Comparison of ENCODE assay signal across 1 cellular context in the genomic region with DNA sequence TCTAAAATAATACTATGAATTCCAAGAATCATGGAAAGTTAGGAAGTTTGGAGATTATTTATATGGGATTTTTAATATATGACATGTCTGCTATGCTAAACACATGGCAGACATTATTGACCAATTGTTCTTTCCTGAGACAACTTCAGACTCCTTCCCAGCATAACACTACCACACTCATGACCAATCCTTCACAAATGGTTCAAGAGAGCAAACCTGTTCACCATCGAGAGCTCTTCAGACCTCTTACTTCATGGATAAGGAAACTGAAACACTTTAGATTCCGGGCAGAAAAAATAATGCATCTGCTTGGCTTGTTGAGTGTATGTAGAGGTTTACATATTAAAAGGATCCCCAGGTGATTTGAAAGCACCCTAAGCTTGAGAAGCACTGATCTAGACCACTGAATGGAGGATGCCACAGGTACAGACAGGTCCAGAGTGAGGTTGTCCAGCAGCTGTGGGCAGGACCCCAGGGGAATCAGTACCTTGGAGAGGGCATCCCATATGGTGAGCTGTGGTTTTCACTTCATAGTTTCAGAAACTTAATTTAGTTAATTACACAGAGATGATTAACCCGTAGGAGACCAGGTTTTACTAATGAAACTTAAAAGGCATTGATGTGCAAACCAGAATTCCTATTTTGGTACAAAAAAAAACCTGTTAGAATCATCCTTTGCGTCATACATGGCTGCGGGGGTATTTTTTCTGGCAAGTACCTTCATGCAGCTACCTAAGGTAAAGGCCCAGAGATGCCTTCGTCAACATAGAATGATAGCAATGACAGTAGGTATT.
TF ChIP-seq lines count a peak whose summit lies in the region.

No MANE protein-coding gene starts in this region.

TF ChIP-seq in GM12878, 131 proteins besides CTCF, POLR2A, EP300 and RAD21 (continued from another document and continues in another):
- TF ChIP-seq MEF2A (IDR thresholded peaks at IDR 0.05; ENCODE audit: insufficient read depth, low read depth, low read length), result peak; percentile 97
- TF ChIP-seq BRCA1 (IDR thresholded peaks at IDR 0.05; ENCODE audit: low read depth, low read length), result no peak
- no peak for TF ChIP-seq ASH2L (IDR thresholded peaks at IDR 0.05; ENCODE audit: borderline replicate concordance, low read depth)
- TF ChIP-seq POLR2AphosphoS2 (IDR thresholded peaks at IDR 0.05; ENCODE audit: low read depth, low read length), result no peak
- TF ChIP-seq GABPA (IDR thresholded peaks at IDR 0.05; ENCODE audit: low read depth), result peak; percentile 50; the same call in 1 of the 2 replicates
- peak; percentile 100 for TF ChIP-seq MTA2 (IDR thresholded peaks at IDR 0.05; ENCODE audit: low read depth)
- peak; percentile 65; the same call in 1 of the 2 replicates for TF ChIP-seq EED (IDR thresholded peaks at IDR 0.05; ENCODE audit: low read depth)
- TF ChIP-seq NFXL1 (IDR thresholded peaks at IDR 0.05; ENCODE audit: borderline replicate concordance), result no peak
- no peak for TF ChIP-seq MAX (IDR thresholded peaks at IDR 0.05; ENCODE audit: low read depth, low read length)
- TF ChIP-seq IKZF2 (IDR thresholded peaks at IDR 0.05), result peak; percentile 95 to 97
- TF ChIP-seq, protein P1, sequence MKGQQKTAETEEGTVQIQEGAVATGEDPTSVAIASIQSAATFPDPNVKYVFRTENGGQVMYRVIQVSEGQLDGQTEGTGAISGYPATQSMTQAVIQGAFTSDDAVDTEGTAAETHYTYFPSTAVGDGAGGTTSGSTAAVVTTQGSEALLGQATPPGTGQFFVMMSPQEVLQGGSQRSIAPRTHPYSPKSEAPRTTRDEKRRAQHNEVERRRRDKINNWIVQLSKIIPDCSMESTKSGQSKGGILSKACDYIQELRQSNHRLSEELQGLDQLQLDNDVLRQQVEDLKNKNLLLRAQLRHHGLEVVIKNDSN (IDR thresholded peaks at IDR 0.05; ENCODE audit: borderline replicate concordance, extremely low read length, insufficient read depth, low read depth, low read length), result no peak
- TF ChIP-seq ATF7 (IDR thresholded peaks at IDR 0.05; ENCODE audit: low read depth), result peak; percentile 98
- TF ChIP-seq YY1 (IDR thresholded peaks at IDR 0.05; ENCODE audit: low read depth, low read length), result no peak
- TF ChIP-seq SRF (IDR thresholded peaks at IDR 0.05; ENCODE audit: low read depth in 2 of 2, low read length in 2 of 2), result no peak
- no peak for TF ChIP-seq SMAD5 (IDR thresholded peaks at IDR 0.05; ENCODE audit: low read depth)
- TF ChIP-seq ZNF687 (IDR thresholded peaks at IDR 0.05), result peak; percentile 66
- peak; percentile 93 for TF ChIP-seq FOXM1 (IDR thresholded peaks at IDR 0.05; ENCODE audit: low read depth, low read length)
- peak; percentile 45 for TF ChIP-seq SP1 (IDR thresholded peaks at IDR 0.05; ENCODE audit: low read depth, low read length)
- no peak for TF ChIP-seq BCLAF1 (IDR thresholded peaks at IDR 0.05)
- TF ChIP-seq SMARCA5 (IDR thresholded peaks at IDR 0.05), result no peak; the same call in 1 of the 2 replicates
- no peak for TF ChIP-seq YBX1 (IDR thresholded peaks at IDR 0.05)
- TF ChIP-seq POU2F2 (IDR thresholded peaks at IDR 0.05; ENCODE audit: borderline replicate concordance, low read depth, low read length), result peak; percentile 82; the same call in 1 of the 3 replicates
- TF ChIP-seq JUND (IDR thresholded peaks at IDR 0.05; ENCODE audit: low read depth, low read length), result peak; percentile 9; the same call in 1 of the 2 replicates
- TF ChIP-seq NR2F1 (conservative IDR thresholded peaks at IDR 0.05), result peak; percentile 91
- TF ChIP-seq BHLHE40 (IDR thresholded peaks at IDR 0.05; ENCODE audit: borderline replicate concordance in 1 of 2, low read depth in 2 of 2, low read length in 1 of 2), result peak; percentile 73 to 79; a peak in 3 of 4 replicates
- TF ChIP-seq SIX5 (IDR thresholded peaks at IDR 0.05; ENCODE audit: low read depth, low read length, severe bottlenecking), result no peak
- peak; percentile 91 for TF ChIP-seq CREM (IDR thresholded peaks at IDR 0.05; ENCODE audit: low read depth)
- peak; percentile 64; the same call in 1 of the 2 replicates for TF ChIP-seq ZBED1 (IDR thresholded peaks at IDR 0.05; ENCODE audit: borderline replicate concordance)
- no peak for TF ChIP-seq E2F4 (IDR thresholded peaks at IDR 0.05; ENCODE audit: low read depth, low read length)
- no peak for TF ChIP-seq SREBF2 (IDR thresholded peaks at IDR 0.05; ENCODE audit: low read length)
- TF ChIP-seq TAF1 (IDR thresholded peaks at IDR 0.05; ENCODE audit: borderline replicate concordance, low read depth, low read length), result no peak
- TF ChIP-seq HCFC1 (IDR thresholded peaks at IDR 0.05; ENCODE audit: low read length), result no peak
- TF ChIP-seq GATAD2B (conservative IDR thresholded peaks at IDR 0.05; ENCODE audit: low read depth), result peak; percentile 93
- TF ChIP-seq ATF3 (IDR thresholded peaks at IDR 0.05; ENCODE audit: borderline replicate concordance, extremely low read depth, low read depth, low read length), result no peak
- TF ChIP-seq NFIC (IDR thresholded peaks at IDR 0.05; ENCODE audit: low read depth, low read length), result peak; percentile 95
- no peak for TF ChIP-seq LARP7 (IDR thresholded peaks at IDR 0.05)
- no peak for TF ChIP-seq MYB (IDR thresholded peaks at IDR 0.05; ENCODE audit: borderline replicate concordance, low read depth, low read length)
- no peak for TF ChIP-seq SPI1 (IDR thresholded peaks at IDR 0.05; ENCODE audit: borderline replicate concordance, insufficient read depth, low read depth, low read length)
- TF ChIP-seq, protein P2, sequence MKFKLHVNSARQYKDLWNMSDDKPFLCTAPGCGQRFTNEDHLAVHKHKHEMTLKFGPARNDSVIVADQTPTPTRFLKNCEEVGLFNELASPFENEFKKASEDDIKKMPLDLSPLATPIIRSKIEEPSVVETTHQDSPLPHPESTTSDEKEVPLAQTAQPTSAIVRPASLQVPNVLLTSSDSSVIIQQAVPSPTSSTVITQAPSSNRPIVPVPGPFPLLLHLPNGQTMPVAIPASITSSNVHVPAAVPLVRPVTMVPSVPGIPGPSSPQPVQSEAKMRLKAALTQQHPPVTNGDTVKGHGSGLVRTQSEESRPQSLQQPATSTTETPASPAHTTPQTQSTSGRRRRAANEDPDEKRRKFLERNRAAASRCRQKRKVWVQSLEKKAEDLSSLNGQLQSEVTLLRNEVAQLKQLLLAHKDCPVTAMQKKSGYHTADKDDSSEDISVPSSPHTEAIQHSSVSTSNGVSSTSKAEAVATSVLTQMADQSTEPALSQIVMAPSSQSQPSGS (IDR thresholded peaks at IDR 0.05; ENCODE audit: low read length), result peak; percentile 91
- TF ChIP-seq CHD2 (IDR thresholded peaks at IDR 0.05; ENCODE audit: borderline replicate concordance, low read depth, low read length), result peak; percentile 88
- no peak for TF ChIP-seq CHD1 (IDR thresholded peaks at IDR 0.05; ENCODE audit: low read depth, low read length)
- TF ChIP-seq NBN (IDR thresholded peaks at IDR 0.05), result peak; percentile 97
- TF ChIP-seq, protein P3, sequence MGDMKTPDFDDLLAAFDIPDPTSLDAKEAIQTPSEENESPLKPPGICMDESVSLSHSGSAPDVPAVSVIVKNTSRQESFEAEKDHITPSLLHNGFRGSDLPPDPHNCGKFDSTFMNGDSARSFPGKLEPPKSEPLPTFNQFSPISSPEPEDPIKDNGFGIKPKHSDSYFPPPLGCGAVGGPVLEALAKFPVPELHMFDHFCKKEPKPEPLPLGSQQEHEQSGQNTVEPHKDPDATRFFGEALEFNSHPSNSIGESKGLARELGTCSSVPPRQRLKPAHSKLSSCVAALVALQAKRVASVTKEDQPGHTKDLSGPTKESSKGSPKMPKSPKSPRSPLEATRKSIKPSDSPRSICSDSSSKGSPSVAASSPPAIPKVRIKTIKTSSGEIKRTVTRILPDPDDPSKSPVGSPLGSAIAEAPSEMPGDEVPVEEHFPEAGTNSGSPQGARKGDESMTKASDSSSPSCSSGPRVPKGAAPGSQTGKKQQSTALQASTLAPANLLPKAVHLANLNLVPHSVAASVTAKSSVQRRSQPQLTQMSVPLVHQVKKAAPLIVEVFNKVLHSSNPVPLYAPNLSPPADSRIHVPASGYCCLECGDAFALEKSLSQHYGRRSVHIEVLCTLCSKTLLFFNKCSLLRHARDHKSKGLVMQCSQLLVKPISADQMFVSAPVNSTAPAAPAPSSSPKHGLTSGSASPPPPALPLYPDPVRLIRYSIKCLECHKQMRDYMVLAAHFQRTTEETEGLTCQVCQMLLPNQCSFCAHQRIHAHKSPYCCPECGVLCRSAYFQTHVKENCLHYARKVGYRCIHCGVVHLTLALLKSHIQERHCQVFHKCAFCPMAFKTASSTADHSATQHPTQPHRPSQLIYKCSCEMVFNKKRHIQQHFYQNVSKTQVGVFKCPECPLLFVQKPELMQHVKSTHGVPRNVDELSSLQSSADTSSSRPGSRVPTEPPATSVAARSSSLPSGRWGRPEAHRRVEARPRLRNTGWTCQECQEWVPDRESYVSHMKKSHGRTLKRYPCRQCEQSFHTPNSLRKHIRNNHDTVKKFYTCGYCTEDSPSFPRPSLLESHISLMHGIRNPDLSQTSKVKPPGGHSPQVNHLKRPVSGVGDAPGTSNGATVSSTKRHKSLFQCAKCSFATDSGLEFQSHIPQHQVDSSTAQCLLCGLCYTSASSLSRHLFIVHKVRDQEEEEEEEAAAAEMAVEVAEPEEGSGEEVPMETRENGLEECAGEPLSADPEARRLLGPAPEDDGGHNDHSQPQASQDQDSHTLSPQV (IDR thresholded peaks at IDR 0.05), result peak; percentile 97
- peak; percentile 90; the same call in 1 of the 2 replicates for TF ChIP-seq BACH1 (IDR thresholded peaks at IDR 0.05; ENCODE audit: borderline replicate concordance)
- TF ChIP-seq EZH2 (IDR thresholded peaks at IDR 0.05; ENCODE audit: borderline replicate concordance, control insufficient read depth, low read depth, low read length), result no peak
- TF ChIP-seq ZNF24 (IDR thresholded peaks at IDR 0.05), result peak; percentile 80; the same call in 1 of the 2 replicates
- no peak; a peak in 1 of 4 replicates for TF ChIP-seq ETV6 (conservative IDR thresholded peaks at IDR 0.05 in 1 of 2, IDR thresholded peaks at IDR 0.05 in 1 of 2; ENCODE audit: borderline replicate concordance in 1 of 2, low read depth in 1 of 2)
- peak; percentile 89 for TF ChIP-seq TCF3 (IDR thresholded peaks at IDR 0.05; ENCODE audit: borderline replicate concordance, insufficient read depth, low read depth, low read length)
- no peak for TF ChIP-seq ZZZ3 (IDR thresholded peaks at IDR 0.05; ENCODE audit: control insufficient read depth, insufficient read length, low read depth)
- peak; percentile 83; the same call in 1 of the 2 replicates for TF ChIP-seq TCF7 (IDR thresholded peaks at IDR 0.05; ENCODE audit: borderline replicate concordance)
- TF ChIP-seq KAT2A (conservative IDR thresholded peaks at IDR 0.05; ENCODE audit: control insufficient read depth, low read depth, low read length), result no peak
